9 cellular contexts compared by ENCODE assay signal in the genomic region with DNA sequence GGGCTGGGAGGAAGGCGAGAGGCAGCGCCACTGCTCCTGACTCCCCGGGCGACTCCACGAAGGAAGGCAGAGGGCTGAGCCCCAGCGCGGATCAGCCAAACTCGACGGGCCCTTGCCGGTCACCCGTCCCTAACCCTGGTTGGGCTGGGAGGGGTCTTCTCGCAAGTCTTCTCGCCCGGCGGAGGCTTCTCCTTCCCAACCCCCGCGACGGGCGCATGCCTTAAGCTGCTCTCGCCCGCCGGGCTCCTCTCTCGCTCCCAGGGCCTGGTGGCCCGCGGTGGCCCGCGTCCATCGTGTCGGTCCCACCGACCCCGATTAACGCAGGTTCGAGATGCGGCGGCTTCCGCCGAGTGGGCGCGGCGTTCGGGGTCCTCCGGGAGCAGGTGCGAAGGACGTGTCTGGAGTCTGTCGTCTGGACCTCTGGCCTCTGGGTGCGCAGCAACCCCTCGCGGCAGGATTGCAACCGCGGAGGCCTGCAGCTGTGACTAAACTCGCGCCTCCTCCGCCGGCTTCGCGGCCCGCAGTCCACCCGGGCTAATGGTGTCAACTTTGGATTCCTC. TPM values are rescaled to one million over a fixed set of nuclear protein-coding genes. Genes with fewer than 3 reads are reported as not detected.
DNase-seq lines count a peak whose midpoint lies in the region; ATAC-seq, FAIRE-seq and TF ChIP-seq lines count a peak whose summit lies in the region.
"Had no signal": no experiment of that assay in that cellular context is flagged by ENCODE, and none has a peak within 500 bp of the region (broad histone marks: within the 10 kb centered on the region; RNA-seq: fewer than 3 reads in every experiment).

No MANE protein-coding gene starts in this region.

- no peak for DNase-seq in AG09319 (ENCODE audit: extremely low read depth, low read depth)
- DNase-seq in RWPE2 (ENCODE audit: low spot score), result no peak
- DNase-seq in fibroblast of the conjunctiva (ENCODE audit: low read depth), result peak; percentile 16
- DNase-seq in CD4-positive, alpha-beta memory T cell, result no peak
- no peak for DNase-seq in GM19239 (ENCODE audit: insufficient read length, low spot score)
- DNase-seq in NCI-H526 treated with DMSO at 0.1 percent for 48 hours (lab: John Stamatoyannopoulos, UW), result no peak
- DNase-seq: NCI-H446 treated with DMSO at 0.1 percent for 48 hours had no signal

- no peak for FAIRE-seq in GM19239 (lab: Jason Lieb, UNC)

- H3K27me3 ChIP-seq in RWPE2 (ENCODE audit: insufficient read depth, poor library complexity, severe bottlenecking), result peaks cover 14% of the 10 kb centered on the region
- peaks cover 21% of the 10 kb centered on the region for H3K27me3 ChIP-seq in neuron (ENCODE audit: insufficient read depth, low read length)
- peaks cover 4% of the 10 kb centered on the region for H3K27me3 ChIP-seq in CD4-positive, alpha-beta memory T cell (ENCODE audit: insufficient read depth, low read length)

- H3K36me3 Mint-ChIP-seq in CD4-positive, alpha-beta memory T cell, result no peaks in the 10 kb centered on the region

- TF ChIP-seq CTCF in AG09319 (IDR thresholded peaks at IDR 0.05; ENCODE audit: low read depth, low read length), result peak; percentile 62
- TF ChIP-seq CTCF in RWPE2 (IDR thresholded peaks at IDR 0.05; ENCODE audit: poor library complexity, severe bottlenecking), result peak; percentile 52

- H3K4me1 Mint-ChIP-seq in CD4-positive, alpha-beta memory T cell, result peaks cover 2 to 11% (median 5%) of the 10 kb centered on the region in 4 donors

- POLR2A ChIA-PET in CD4-positive, alpha-beta memory T cell (lab: Charles Lee; ENCODE audit: partially characterized antibody), result no interaction called here

- peak overlapping the region; percentile 6 for H3K4me3 ChIP-seq in RWPE2 (ENCODE audit: severe bottlenecking)
- H3K4me3 ChIP-seq in neuron (ENCODE audit: low read length), result no peak overlapping the region
- no peak overlapping the region for H3K4me3 ChIP-seq in CD4-positive, alpha-beta memory T cell (ENCODE audit: low read length in 2 of 2)

- H3K27me3 Mint-ChIP-seq in CD4-positive, alpha-beta memory T cell, result peaks cover 48 to 58% of the 10 kb centered on the region in 2 donors

- H2AFZ ChIP-seq in neuron (ENCODE audit: low read depth, low read length), result peak overlapping the region; percentile 33

- H3K27ac Mint-ChIP-seq in CD4-positive, alpha-beta memory T cell, result no peak overlapping the region

- peak; percentile 80 for ATAC-seq in RWPE2 (ENCODE audit: low read depth)
- no peak for ATAC-seq in HG02981 (IDR thresholded peaks at IDR 0.05; ENCODE audit: unreplicated experiment)

- H3K9me3 ChIP-seq in RWPE2 (ENCODE audit: severe bottlenecking) (no peaks in the 10 kb centered on the region), neuron (ENCODE audit: low read length) (peaks cover 7% of the 10 kb centered on the region)
- no peaks in the 10 kb centered on the region for H3K9me3 ChIP-seq in CD4-positive, alpha-beta memory T cell (ENCODE audit: control insufficient read depth in 1 of 2, low read length in 2 of 2)

- intact Hi-C loops in CD4-positive, alpha-beta memory T cell (cut with micrococcal nuclease), result no loop called here

- H3K36me3 ChIP-seq in RWPE2 (ENCODE audit: low read depth), result no peaks in the 10 kb centered on the region
- H3K36me3 ChIP-seq in neuron (ENCODE audit: insufficient read depth, low read length), result no peaks in the 10 kb centered on the region
- no peaks in the 10 kb centered on the region for H3K36me3 ChIP-seq in CD4-positive, alpha-beta memory T cell (ENCODE audit: insufficient read depth, low read length)

- H3K27ac ChIP-seq in RWPE2 (ENCODE audit: poor library complexity, severe bottlenecking), result no peak overlapping the region
- no peak overlapping the region for H3K27ac ChIP-seq in CD4-positive, alpha-beta memory T cell (ENCODE audit: low read depth, low read length)

- H3K9me3 Mint-ChIP-seq in CD4-positive, alpha-beta memory T cell, result peaks cover 0 to 5% (median 0%) of the 10 kb centered on the region in 8 donors

- peaks cover 3% of the 10 kb centered on the region for H3K4me1 ChIP-seq in RWPE2 (ENCODE audit: insufficient read depth, poor library complexity, severe bottlenecking)
- H3K4me1 ChIP-seq in neuron (ENCODE audit: insufficient read depth, low read length), result no peaks in the 10 kb centered on the region
- H3K4me1 ChIP-seq in CD4-positive, alpha-beta memory T cell (ENCODE audit: insufficient read depth, low read length), result no peaks in the 10 kb centered on the region

- CTCF ChIA-PET in CD4-positive, alpha-beta memory T cell (lab: Charles Lee; ENCODE audit: partially characterized antibody), result interaction anchor here (1.3 kb wide), 1 partner anchor 27 kb away, joined by 3 read pairs; no protein-coding TSS in a partner anchor

- peak overlapping the region in 4 of 8 donors; percentile 6 to 64 (median 30) for H3K4me3 Mint-ChIP-seq in CD4-positive, alpha-beta memory T cell

RNA-seq across cellular contexts. Expression of gene PPM1J, which starts 29.0 kb away (rescaled TPM):
- total RNA-seq in CD4-positive, alpha-beta memory T cell, result under 1 TPM in 1 of 2 experiments, not detected in 1; 0.76 TPM
- under 1 TPM in 1 of 2 donors, not detected in 1; 0.13 TPM for polyA plus RNA-seq in CD4-positive, alpha-beta memory T cell

RNA-seq across cellular contexts. Expression of gene RHOC, which starts 37.2 kb away (rescaled TPM):
- 1 to 10 TPM; 6.1 to 6.7 TPM for total RNA-seq in CD4-positive, alpha-beta memory T cell
- polyA plus RNA-seq in CD4-positive, alpha-beta memory T cell, result 10 to 100 TPM; 18.2 to 26.4 TPM
